In genomic region chr12:124564232-124564958, GRCh38 we compare ENCODE assay signal across 8 cellular contexts. TPM values are rescaled to one million over a fixed set of nuclear protein-coding genes. Genes with fewer than 3 reads are reported as not detected.
DNase-seq lines count a peak whose midpoint lies in the region; ATAC-seq and TF ChIP-seq lines count a peak whose summit lies in the region.

No MANE protein-coding gene starts in this region.

- no peak for TF ChIP-seq CTCF in glutamatergic neuron (IDR thresholded peaks at IDR 0.05; ENCODE audit: partially characterized antibody, unreplicated experiment)

- peaks cover 6% of the 10 kb centered on the region for H3K9me3 Mint-ChIP-seq in glutamatergic neuron (ENCODE audit: unreplicated experiment)
- H3K9me3 Mint-ChIP-seq in stimulated activated effector memory CD8-positive, alpha-beta T cell treated with anti-CD3 and anti-CD28 coated beads, Interleukin-12 subunit alpha, Interleukin-12 subunit beta, amount 100 ng/mL, for 72 hours: no peaks in the 10 kb centered on the region

- H3K4me1 Mint-ChIP-seq in glutamatergic neuron (ENCODE audit: low read depth, unreplicated experiment): peaks cover 26% of the 10 kb centered on the region
- H3K4me1 Mint-ChIP-seq in stimulated activated effector memory CD8-positive, alpha-beta T cell treated with anti-CD3 and anti-CD28 coated beads, Interleukin-12 subunit alpha, Interleukin-12 subunit beta, amount 100 ng/mL, for 72 hours: peaks cover 49% of the 10 kb centered on the region

- peak; percentile 49 for DNase-seq in DMS 273 (lab: John Stamatoyannopoulos, UW; ENCODE audit: unreplicated experiment)
- DNase-seq in DMS 273 treated with DMSO at 0.1 percent for 48 hours (lab: John Stamatoyannopoulos, UW): no peak
- DNase-seq in NT2/D1 (ENCODE audit: low read depth, low spot score): no peak
- peak; percentile 44 for DNase-seq in glutamatergic neuron
- DNase-seq in stimulated activated effector memory CD8-positive, alpha-beta T cell treated with anti-CD3 and anti-CD28 coated beads, Interleukin-12 subunit alpha, Interleukin-12 subunit beta, amount 100 ng/mL, for 72 hours (ENCODE audit: low spot score in 2 of 2): no peak
- DNase-seq in NCI-H187 (lab: John Stamatoyannopoulos, UW): no peak

- peaks cover 40% of the 10 kb centered on the region for H3K4me1 ChIP-seq in NT2/D1 (ENCODE audit: insufficient read depth, insufficient read length)

- H3K36me3 ChIP-seq in NT2/D1 (ENCODE audit: insufficient read depth, insufficient read length, low read length): peaks cover 22% of the 10 kb centered on the region

- peaks cover 4% of the 10 kb centered on the region for H3K36me3 Mint-ChIP-seq in glutamatergic neuron (ENCODE audit: unreplicated experiment)
- H3K36me3 Mint-ChIP-seq in stimulated activated effector memory CD8-positive, alpha-beta T cell treated with anti-CD3 and anti-CD28 coated beads, Interleukin-12 subunit alpha, Interleukin-12 subunit beta, amount 100 ng/mL, for 72 hours: peaks cover 4% of the 10 kb centered on the region

- peak overlapping the region; percentile 19 for H3K4me3 ChIP-seq in NT2/D1 (ENCODE audit: insufficient read length, low read depth)

- peak overlapping the region; percentile 54 for H3K9ac ChIP-seq in NT2/D1 (ENCODE audit: insufficient read length, low read depth)

- H3K27me3 Mint-ChIP-seq in glutamatergic neuron (ENCODE audit: unreplicated experiment): peaks cover 9% of the 10 kb centered on the region

- H3K9me3 ChIP-seq in NT2/D1 (ENCODE audit: insufficient read depth, low read length): no peaks in the 10 kb centered on the region

- peak overlapping the region; percentile 66 for H3K27ac Mint-ChIP-seq in glutamatergic neuron (ENCODE audit: unreplicated experiment)
- no peak overlapping the region for H3K27ac Mint-ChIP-seq in stimulated activated effector memory CD8-positive, alpha-beta T cell treated with anti-CD3 and anti-CD28 coated beads, Interleukin-12 subunit alpha, Interleukin-12 subunit beta, amount 100 ng/mL, for 72 hours

- peak overlapping the region; percentile 45 for H3K4me3 Mint-ChIP-seq in glutamatergic neuron (ENCODE audit: unreplicated experiment)
- H3K4me3 Mint-ChIP-seq in stimulated activated effector memory CD8-positive, alpha-beta T cell treated with anti-CD3 and anti-CD28 coated beads, Interleukin-12 subunit alpha, Interleukin-12 subunit beta, amount 100 ng/mL, for 72 hours: peak overlapping the region; percentile 86

- ATAC-seq in stimulated activated effector memory CD8-positive, alpha-beta T cell treated with anti-CD3 and anti-CD28 coated beads, Interleukin-12 subunit alpha, Interleukin-12 subunit beta, amount 100 ng/mL, for 72 hours: no peak
- ATAC-seq in HG03469 (IDR thresholded peaks at IDR 0.05; ENCODE audit: unreplicated experiment) (no peak), GM19463 (IDR thresholded peaks at IDR 0.05; ENCODE audit: unreplicated experiment) (no peak)

- no peaks in the 10 kb centered on the region for H3K27me3 ChIP-seq in NT2/D1 (ENCODE audit: insufficient read depth, insufficient read length)

RNA-seq across cellular contexts. Expression of gene NCOR2, which starts 3.0 kb away (rescaled TPM):
- total RNA-seq in glutamatergic neuron (ENCODE audit: unreplicated experiment): 360 TPM

Comparison
In these comparisons a context has a peak if more than half of its experiments do, and no peak if none do; other contexts are left out.
1. DNase-seq: peak in DMS 273 (single experiment) and glutamatergic neuron (single experiment); none in DMS 273 treated with DMSO at 0.1 percent for 48 hours (single experiment), NT2/D1 (single experiment), stimulated activated effector memory CD8-positive, alpha-beta T cell treated with anti-CD3 and anti-CD28 coated beads, Interleukin-12 subunit alpha, Interleukin-12 subunit beta, amount 100 ng/mL, for 72 hours (0 of 2) and NCI-H187 (0 of 2).